20 cellular contexts compared by ENCODE assay signal in genomic region chr5:142438573-142438972, GRCh38.
DNase-seq lines count a peak whose midpoint lies in the region; ATAC-seq and TF ChIP-seq lines count a peak whose summit lies in the region.
"Had no signal": no experiment of that assay in that cellular context is flagged by ENCODE, and none has a peak within 500 bp of the region (broad histone marks: within the 10 kb centered on the region; RNA-seq: fewer than 3 reads in every experiment).

No MANE protein-coding gene starts in this region.

- DNase-seq in adrenal gland (peak in 1 of 7 donors; percentile 29), lower lobe of right lung (no peak), NCI-H526 treated with DMSO at 0.1 percent for 48 hours (lab: John Stamatoyannopoulos, UW) (no peak), HFFc6 (no peak)
- DNase-seq in central memory CD4-positive, alpha-beta T cell, result no peak
- DNase-seq: activated CD4-positive, CD25-positive, alpha-beta regulatory T cell treated with anti-CD3 and anti-CD28 coated beads, Interleukin-2, amount 50 U/mL, for 72 hours; activated naive CD8-positive, alpha-beta T cell treated with anti-CD3 and anti-CD28 coated beads, Interleukin-2, amount 10 ng/mL, durations not matched to agents 7 days and 5 days; COR-L47; KBM-7; NCI-H2029; ovary; stimulated activated CD8-positive, alpha-beta memory T cell treated with anti-CD3 and anti-CD28 coated beads, Interleukin-4, amount 100 ng/mL, for 48 hours; substantia nigra had no signal

- H3K4me1 ChIP-seq in BLaER1, result peaks cover 46% of the 10 kb centered on the region
- H3K4me1 ChIP-seq in adrenal gland (replicated peaks in 1 of 2), result peaks cover 0 to 24% of the 10 kb centered on the region in 2 donors
- H3K4me1 ChIP-seq in lower lobe of right lung, result peaks cover 18% of the 10 kb centered on the region
- peaks cover 26% of the 10 kb centered on the region for H3K4me1 ChIP-seq in skeletal muscle satellite cell (ENCODE audit: control insufficient read depth, insufficient read depth, low read length)

- H4K20me1 ChIP-seq in BLaER1, result no peaks in the 10 kb centered on the region

- no peaks in the 10 kb centered on the region for H3K27me3 ChIP-seq in BLaER1
- no peaks in the 10 kb centered on the region for H3K27me3 ChIP-seq in adrenal gland
- no peaks in the 10 kb centered on the region for H3K27me3 ChIP-seq in lower lobe of right lung (ENCODE audit: low read depth)
- H3K27me3 ChIP-seq in skeletal muscle satellite cell (ENCODE audit: control insufficient read depth, insufficient read depth, low read length), result no peaks in the 10 kb centered on the region
- H3K27me3 ChIP-seq: brain microvascular endothelial cell, gastroesophageal sphincter, ovary had no signal

- H3K4me3 Mint-ChIP-seq in HFFc6, result no peak overlapping the region
- H3K4me3 Mint-ChIP-seq: activated naive CD8-positive, alpha-beta T cell treated with anti-CD3 and anti-CD28 coated beads, Interleukin-2, amount 10 ng/mL, durations not matched to agents 7 days and 5 days had no signal

- H3K27me3 Mint-ChIP-seq in HFFc6 (ENCODE audit: insufficient read depth), result no peaks in the 10 kb centered on the region; the same call in 1 of the 2 replicates

- peak overlapping the region; percentile 58 for H3K4me2 ChIP-seq in BLaER1
- peak overlapping the region; percentile 37 for H3K4me2 ChIP-seq in skeletal muscle satellite cell (ENCODE audit: low read length)

- H3K9ac ChIP-seq in BLaER1 (no peak overlapping the region), skeletal muscle satellite cell (ENCODE audit: low read depth, low read length) (no peak overlapping the region)

- H3K9me3 Mint-ChIP-seq in HFFc6, result no peaks in the 10 kb centered on the region
- H3K9me3 Mint-ChIP-seq: activated naive CD8-positive, alpha-beta T cell treated with anti-CD3 and anti-CD28 coated beads, Interleukin-2, amount 10 ng/mL, durations not matched to agents 7 days and 5 days; activated T-helper 2 cell treated with anti-CD3 and anti-CD28 coated beads, Interferon-gamma antibody, Interleukin-2, Interleukin-4, amounts not matched to agents 10 μg/mL and 5 μg/mL and 100 μg/mL, durations not matched to agents 14 hours and 24 hours and 36 hours had no signal

- no peak overlapping the region for H3K27ac ChIP-seq in BLaER1
- peak overlapping the region in 4 of 5 donors; percentile 2 to 80 (median 56) for H3K27ac ChIP-seq in adrenal gland
- H3K27ac ChIP-seq in lower lobe of right lung, result peak overlapping the region; percentile 27
- H3K27ac ChIP-seq: brain microvascular endothelial cell, ovary, RWPE1 had no signal

- H3K36me3 Mint-ChIP-seq in HFFc6 (ENCODE audit: low read depth), result peaks cover 4% of the 10 kb centered on the region; the same call in 1 of the 2 replicates
- H3K36me3 Mint-ChIP-seq: activated naive CD8-positive, alpha-beta T cell treated with anti-CD3 and anti-CD28 coated beads, Interleukin-2, amount 10 ng/mL, durations not matched to agents 7 days and 5 days had no signal

- H3K4me1 Mint-ChIP-seq in HFFc6 (ENCODE audit: low read depth), result peaks cover 43% of the 10 kb centered on the region

- H3K9me3 ChIP-seq in BLaER1, result no peaks in the 10 kb centered on the region
- no peaks in the 10 kb centered on the region for H3K9me3 ChIP-seq in adrenal gland (replicated peaks in 1 of 3)
- H3K9me3 ChIP-seq in lower lobe of right lung, result no peaks in the 10 kb centered on the region
- no peaks in the 10 kb centered on the region for H3K9me3 ChIP-seq in skeletal muscle satellite cell (replicated peaks; ENCODE audit: low read length)
- H3K9me3 ChIP-seq: gastroesophageal sphincter, ovary had no signal

- TF ChIP-seq CTCF in adrenal gland (IDR thresholded peaks at IDR 0.05), result no peak
- no peak for TF ChIP-seq CTCF in lower lobe of right lung (IDR thresholded peaks at IDR 0.05)
- no peak for TF ChIP-seq CTCF in HFFc6 (IDR thresholded peaks at IDR 0.05)

- WGBS in adrenal gland, 4 donors, result 61 to 77% (median 75%) methylated on average over 2 of the region's 2 CpGs

- ATAC-seq in lower lobe of right lung (no peak), GM18502 (IDR thresholded peaks at IDR 0.05; ENCODE audit: poor library complexity, unreplicated experiment) (no peak)

- no peak overlapping the region for H3K27ac Mint-ChIP-seq in HFFc6
- H3K27ac Mint-ChIP-seq: activated naive CD8-positive, alpha-beta T cell treated with anti-CD3 and anti-CD28 coated beads, Interleukin-2, amount 10 ng/mL, durations not matched to agents 7 days and 5 days; activated T-helper 2 cell treated with anti-CD3 and anti-CD28 coated beads, Interferon-gamma antibody, Interleukin-2, Interleukin-4, amounts not matched to agents 10 μg/mL and 5 μg/mL and 100 μg/mL, durations not matched to agents 14 hours and 24 hours and 36 hours had no signal

- no peak overlapping the region for H3K4me3 ChIP-seq in BLaER1
- no peak overlapping the region for H3K4me3 ChIP-seq in adrenal gland
- H3K4me3 ChIP-seq in lower lobe of right lung, result no peak overlapping the region
- H3K4me3 ChIP-seq in skeletal muscle satellite cell (ENCODE audit: low read length), result no peak overlapping the region
- H3K4me3 ChIP-seq: gastroesophageal sphincter, ovary had no signal

- TF ChIP-seq POLR2A in adrenal gland (IDR thresholded peaks at IDR 0.05), result no peak

- no peaks in the 10 kb centered on the region for H3K36me3 ChIP-seq in BLaER1
- no peaks in the 10 kb centered on the region for H3K36me3 ChIP-seq in adrenal gland (replicated peaks in 1 of 2)
- no peaks in the 10 kb centered on the region for H3K36me3 ChIP-seq in lower lobe of right lung
- H3K36me3 ChIP-seq in skeletal muscle satellite cell (ENCODE audit: insufficient read depth, low read length), result no peaks in the 10 kb centered on the region
- H3K36me3 ChIP-seq: brain microvascular endothelial cell, gastroesophageal sphincter, ovary had no signal

- intact Hi-C loops in adrenal gland (cut with DNase I) (no loop called here), lower lobe of right lung (cut with DNase I) (no loop called here)
